ENCODE assay signal across 16 cellular contexts in genomic region chr1:173415490-173415889, GRCh38.
A peak's percentile ranks its signal among the peaks of the same experiment; 100 is the strongest.
DNase-seq lines count a peak whose midpoint lies in the region; ATAC-seq and TF ChIP-seq lines count a peak whose summit lies in the region.
"Had no signal": no experiment of that assay in that cellular context is flagged by ENCODE, and none has a peak within 500 bp of the region (broad histone marks: within the 10 kb centered on the region; RNA-seq: fewer than 3 reads in every experiment).

No MANE protein-coding gene starts in this region.

- peaks cover 36% of the 10 kb centered on the region for H3K36me3 Mint-ChIP-seq in CD4-positive, CD25-positive, alpha-beta regulatory T cell

- intact Hi-C loops in dorsolateral prefrontal cortex (cut with DNase I) = no loop called here

- no peak overlapping the region for H3K27ac ChIP-seq in CD4-positive, CD25-positive, alpha-beta regulatory T cell (ENCODE audit: insufficient read depth, low read length, poor library complexity, severe bottlenecking)
- no peak overlapping the region for H3K27ac ChIP-seq in dorsolateral prefrontal cortex
- H3K27ac ChIP-seq: prostate gland, RWPE1 had no signal

- no peak overlapping the region for H3K4me3 ChIP-seq in CD4-positive, CD25-positive, alpha-beta regulatory T cell (ENCODE audit: low read depth, low read length)
- no peak overlapping the region for H3K4me3 ChIP-seq in dorsolateral prefrontal cortex
- H3K4me3 ChIP-seq: prostate gland had no signal

- TF ChIP-seq CTCF in dorsolateral prefrontal cortex (IDR thresholded peaks at IDR 0.05 in 54 of 56, conservative IDR thresholded peaks at IDR 0.05 in 2 of 56; ENCODE audit: low read depth in 1 of 56, partially characterized antibody in 56 of 56) = no peak

- peak overlapping the region; percentile 6 to 44 (median 29) for H3K27ac Mint-ChIP-seq in CD4-positive, CD25-positive, alpha-beta regulatory T cell
- H3K27ac Mint-ChIP-seq: activated T-cell treated with anti-CD3 and anti-CD28 coated beads, Interleukin-2, amount 50 U/mL, for 24 hours had no signal

- peaks cover 5 to 13% (median 10%) of the 10 kb centered on the region in 4 donors for H3K4me1 Mint-ChIP-seq in CD4-positive, CD25-positive, alpha-beta regulatory T cell

- no peak for ATAC-seq in CD4-positive, CD25-positive, alpha-beta regulatory T cell (ENCODE audit: low read depth in 2 of 2)
- ATAC-seq in GM19043 (IDR thresholded peaks at IDR 0.05; ENCODE audit: low read depth, unreplicated experiment) (peak; percentile 28), HG02623 (IDR thresholded peaks at IDR 0.05; ENCODE audit: unreplicated experiment) (peak; percentile 37), HG03460 (IDR thresholded peaks at IDR 0.05; ENCODE audit: unreplicated experiment) (peak; percentile 30)

- peaks cover 22% of the 10 kb centered on the region for H3K36me3 ChIP-seq in CD4-positive, CD25-positive, alpha-beta regulatory T cell (ENCODE audit: control insufficient read depth, insufficient read depth, low read length)
- H3K36me3 ChIP-seq: prostate gland had no signal

- DNase-seq in CD4-positive, CD25-positive, alpha-beta regulatory T cell = no peak
- DNase-seq in dorsolateral prefrontal cortex (no peak), NCI-H446 (lab: John Stamatoyannopoulos, UW) (no peak), SW480 (ENCODE audit: low spot score) (no peak)
- DNase-seq in activated effector memory CD4-positive, alpha-beta T cell treated with Interleukin-2 at 50 U/mL for 16 hours = no peak
- DNase-seq: activated T-cell treated with anti-CD3 and anti-CD28 coated beads, Interleukin-2, amount 50 U/mL, for 24 hours; DMS 273 treated with DMSO at 0.1 percent for 48 hours; mesenchymal stem cell; MM.1S; stimulated activated CD4-positive, alpha-beta T cell treated with anti-CD3 and anti-CD28 coated beads, Interleukin-4, amount 100 ng/mL, for 24 hours had no signal

- no peak overlapping the region for H3K4me3 Mint-ChIP-seq in CD4-positive, CD25-positive, alpha-beta regulatory T cell
- H3K4me3 Mint-ChIP-seq: activated T-cell treated with anti-CD3 and anti-CD28 coated beads, Interleukin-2, amount 50 U/mL, for 24 hours; brain had no signal

- H3K9me3 Mint-ChIP-seq in CD4-positive, CD25-positive, alpha-beta regulatory T cell = no peaks in the 10 kb centered on the region
- H3K9me3 Mint-ChIP-seq: activated T-cell treated with anti-CD3 and anti-CD28 coated beads, Interleukin-2, amount 50 U/mL, for 24 hours; brain had no signal

- H3K27me3 Mint-ChIP-seq in CD4-positive, CD25-positive, alpha-beta regulatory T cell = no peaks in the 10 kb centered on the region
- H3K27me3 Mint-ChIP-seq: activated T-cell treated with anti-CD3 and anti-CD28 coated beads, Interleukin-2, amount 50 U/mL, for 24 hours; brain had no signal

- no peaks in the 10 kb centered on the region for H3K9me3 ChIP-seq in CD4-positive, CD25-positive, alpha-beta regulatory T cell (ENCODE audit: control insufficient read depth in 2 of 2, low read length in 2 of 2)
- H3K9me3 ChIP-seq: prostate gland had no signal

- H3K4me1 ChIP-seq in CD4-positive, CD25-positive, alpha-beta regulatory T cell (ENCODE audit: control insufficient read depth, insufficient read depth, low read length, poor library complexity, severe bottlenecking) = peaks cover 6% of the 10 kb centered on the region
- H3K4me1 ChIP-seq: prostate gland had no signal

- no peaks in the 10 kb centered on the region for H3K27me3 ChIP-seq in CD4-positive, CD25-positive, alpha-beta regulatory T cell (ENCODE audit: control insufficient read depth, insufficient read depth, low read length)
- H3K27me3 ChIP-seq in dorsolateral prefrontal cortex = no peaks in the 10 kb centered on the region

Comparison
In these comparisons a context has a peak if more than half of its experiments do, and no peak if none do; other contexts are left out.
1. ATAC-seq: peak in GM19043 (single experiment), HG02623 (single experiment) and HG03460 (single experiment); none in CD4-positive, CD25-positive, alpha-beta regulatory T cell (0 of 2).